8 cellular contexts compared by ENCODE assay signal in genomic region chr2:127080226-127080940, GRCh38. TPM values are rescaled to one million over a fixed set of nuclear protein-coding genes. Genes with fewer than 3 reads are reported as not detected.
DNase-seq lines count a peak whose midpoint lies in the region; ATAC-seq and TF ChIP-seq lines count a peak whose summit lies in the region.

No MANE protein-coding gene starts in this region.

- H3K4me1 ChIP-seq in HAP-1: no peaks in the 10 kb centered on the region

- no peaks in the 10 kb centered on the region for H3K9me3 ChIP-seq in HAP-1

- no peak for TF ChIP-seq CTCF in HFFc6 (IDR thresholded peaks at IDR 0.05)

- no peaks in the 10 kb centered on the region for H3K27me3 Mint-ChIP-seq in naive thymus-derived CD8-positive, alpha-beta T cell
- peaks cover 2% of the 10 kb centered on the region for H3K27me3 Mint-ChIP-seq in HFFc6 (ENCODE audit: insufficient read depth)

- peaks cover 0 to 9% (median 0%) of the 10 kb centered on the region in 3 donors for H3K36me3 Mint-ChIP-seq in naive thymus-derived CD8-positive, alpha-beta T cell
- H3K36me3 Mint-ChIP-seq in HFFc6 (ENCODE audit: low read depth): no peaks in the 10 kb centered on the region

- H3K27me3 ChIP-seq in HAP-1 (ENCODE audit: low read depth): no peaks in the 10 kb centered on the region

- H3K27ac Mint-ChIP-seq in naive thymus-derived CD8-positive, alpha-beta T cell: peak overlapping the region; percentile 88 to 99 (median 98)
- H3K27ac Mint-ChIP-seq in HFFc6: no peak overlapping the region

- peak overlapping the region; percentile 87 to 95 (median 92) for H3K4me3 Mint-ChIP-seq in naive thymus-derived CD8-positive, alpha-beta T cell
- H3K4me3 Mint-ChIP-seq in HFFc6: no peak overlapping the region

- peak; percentile 16 for ATAC-seq in GM18498 (IDR thresholded peaks at IDR 0.05; ENCODE audit: unreplicated experiment)
- peak; percentile 13 for ATAC-seq in HG03097 (IDR thresholded peaks at IDR 0.05; ENCODE audit: low FRiP score, unreplicated experiment)
- ATAC-seq in naive thymus-derived CD8-positive, alpha-beta T cell: peak; percentile 11 to 13

- POLR2A ChIA-PET in naive thymus-derived CD8-positive, alpha-beta T cell (lab: Charles Lee): interaction anchor here (0.9 to 3.1 kb wide), 16 partner anchors 9 to 1011 kb away, joined by 3 to 29 read pairs (median 6); partner anchors contain the start of genes BIN1, ERCC3 and SFT2D3

- H3K36me3 ChIP-seq in HAP-1 (replicated peaks): no peaks in the 10 kb centered on the region

- no peaks in the 10 kb centered on the region for H3K9me3 Mint-ChIP-seq in naive thymus-derived CD8-positive, alpha-beta T cell
- no peaks in the 10 kb centered on the region for H3K9me3 Mint-ChIP-seq in HFFc6

- H3K4me1 Mint-ChIP-seq in naive thymus-derived CD8-positive, alpha-beta T cell: peaks cover 61 to 96% (median 83%) of the 10 kb centered on the region in 4 donors
- peaks cover 28% of the 10 kb centered on the region for H3K4me1 Mint-ChIP-seq in HFFc6 (ENCODE audit: low read depth)

- in situ Hi-C loops in HAP-1 (cut with MboI; ENCODE audit: low sequenced_read_pairs): no loop called here

- peak; percentile 30 for DNase-seq in activated T-helper 9 cell treated with anti-CD3 and anti-CD28 coated beads, Interleukin-2, amount 50 U/mL, for 16 hours (ENCODE audit: low read depth)
- DNase-seq in naive thymus-derived CD8-positive, alpha-beta T cell: peak in 6 of 10 donors; percentile 11 to 54 (median 36)
- no peak for DNase-seq in HFFc6
- no peak for DNase-seq in NCI-H82 treated with DMSO at 0.1 percent for 48 hours (lab: John Stamatoyannopoulos, UW; ENCODE audit: unreplicated experiment)
- DNase-seq in HAP-1 (ENCODE audit: low spot score in 2 of 2): no peak
- no peak for DNase-seq in DMS114 treated with DMSO at 0.1 percent for 48 hours (lab: John Stamatoyannopoulos, UW; ENCODE audit: unreplicated experiment)

- H3K4me3 ChIP-seq in HAP-1: no peak overlapping the region

RNA-seq across cellular contexts. Expression of gene BIN1, which starts 26.6 kb away (rescaled TPM):
- 100 to 1,000 TPM; 130 to 132 TPM for total RNA-seq in naive thymus-derived CD8-positive, alpha-beta T cell
- polyA plus RNA-seq in naive thymus-derived CD8-positive, alpha-beta T cell: 100 to 1,000 TPM; 156 to 189 (median 167) TPM
- 10 to 100 TPM; 22.6 to 26.1 (median 23.5) TPM for total RNA-seq in HFFc6 (2021; fragmentation: NEBNext Ultra II Directional; extraction: Animal tissue kit (Norgen Biotek cat#: 25700))

Comparison
In these comparisons a context has a peak if more than half of its experiments do, and no peak if none do; other contexts are left out.
1. DNase-seq: peak in activated T-helper 9 cell treated with anti-CD3 and anti-CD28 coated beads, Interleukin-2, amount 50 U/mL, for 16 hours (single experiment) and naive thymus-derived CD8-positive, alpha-beta T cell (6 of 10); none in HFFc6 (single experiment), NCI-H82 treated with DMSO at 0.1 percent for 48 hours (single experiment), HAP-1 (0 of 2) and DMS114 treated with DMSO at 0.1 percent for 48 hours (single experiment).
2. RNA of gene BIN1, which starts 26.6 kb away (total RNA-seq): 130 to 132 TPM in naive thymus-derived CD8-positive, alpha-beta T cell; 22.6 to 26.1 TPM in HFFc6; every median in the first group is over 4 times any median in the second.
3. Peak in every context shown above with its lines, with median percentiles within 50 percentile points of each other: ATAC-seq.